20 cellular contexts compared by ENCODE assay signal in genomic region chr4:120083152-120083551, GRCh38.
"Had no signal": no experiment of that assay in that cellular context is flagged by ENCODE, and none has a peak within 500 bp of the region (broad histone marks: within the 10 kb centered on the region; RNA-seq: fewer than 3 reads in every experiment).

No MANE protein-coding gene starts in this region.

- DNase-seq: KBM-7, MV-4-11, NCI-H1048, NCI-H1105, NCI-H1417 treated with DMSO at 0.1 percent for 48 hours, NCI-H146, NCI-H1694 treated with DMSO at 0.1 percent for 48 hours, NCI-H1930, NCI-H2081, NCI-H2107, NCI-H2227 treated with DMSO at 0.1 percent for 48 hours, NCI-H524, NCI-H526 treated with DMSO at 0.1 percent for 48 hours, NCI-H774, SHP77, SW 1271, T-cell had no signal

- ATAC-seq: T-cell had no signal

- H3K27ac ChIP-seq: RWPE1 had no signal

- H3K36me3 Mint-ChIP-seq: IgD-negative memory B cell, T-cell had no signal

- H3K27ac Mint-ChIP-seq: IgD-negative memory B cell; T-cell; T-helper 1 cell treated with Interleukin-12 subunit alpha and Interleukin-12 subunit beta and Interleukin-4 antibody, amounts not matched to agents 30 μg/mL and 1 μg/mL, for 36 hours had no signal

- H3K9me3 Mint-ChIP-seq: T-helper 1 cell treated with Interleukin-12 subunit alpha and Interleukin-12 subunit beta and Interleukin-4 antibody, amounts not matched to agents 30 μg/mL and 1 μg/mL, for 36 hours had no signal
